In the genomic region with DNA sequence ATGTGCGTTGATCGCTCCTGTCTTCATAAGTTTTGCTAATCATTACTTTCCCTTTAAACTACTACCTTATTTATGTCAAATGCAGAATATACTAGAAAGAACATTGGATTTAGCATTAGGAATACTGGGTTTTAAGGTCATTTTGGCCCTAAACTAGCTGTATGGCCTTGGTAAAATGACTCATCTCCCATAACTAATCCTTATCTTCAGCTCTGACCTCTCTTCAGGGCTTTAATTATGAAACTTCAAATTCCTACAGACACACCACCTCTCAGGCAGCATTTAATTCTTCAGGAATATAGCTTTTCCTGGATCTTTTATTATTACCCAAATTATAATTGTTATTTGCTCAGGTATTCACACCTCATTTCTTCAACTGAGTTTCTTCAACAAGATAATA, we compare ENCODE assay signal across 25 cellular contexts.
A peak's percentile ranks its signal among the peaks of the same experiment; 100 is the strongest.
DNase-seq lines count a peak whose midpoint lies in the region; ATAC-seq and TF ChIP-seq lines count a peak whose summit lies in the region.
"Had no signal": no experiment of that assay in that cellular context is flagged by ENCODE, and none has a peak within 500 bp of the region (broad histone marks: within the 10 kb centered on the region; RNA-seq: fewer than 3 reads in every experiment).

No MANE protein-coding gene starts in this region.

- H3K4me3 Mint-ChIP-seq in chondrocyte (ENCODE audit: unreplicated experiment) (no peak overlapping the region), osteocyte (ENCODE audit: unreplicated experiment) (no peak overlapping the region), endodermal cell (no peak overlapping the region)
- H3K4me3 Mint-ChIP-seq: B cell; CD8-positive, alpha-beta T cell had no signal

- H3K27me3 Mint-ChIP-seq in chondrocyte (ENCODE audit: low read depth): no peaks in the 10 kb centered on the region
- H3K27me3 Mint-ChIP-seq in osteocyte (ENCODE audit: unreplicated experiment): no peaks in the 10 kb centered on the region
- H3K27me3 Mint-ChIP-seq in endodermal cell (ENCODE audit: insufficient read depth): no peaks in the 10 kb centered on the region

- ATAC-seq in GM21515 (IDR thresholded peaks at IDR 0.05; ENCODE audit: unreplicated experiment) (no peak), gastroesophageal sphincter (no peak)
- ATAC-seq: A549; CD8-positive, alpha-beta T cell; HCT116; SK-N-SH treated with all-trans-retinoic acid at 6 μM for 48 hours had no signal

- H3K36me3 ChIP-seq in adrenal gland (replicated peaks in 1 of 2) (peaks cover 0 to 6% of the 10 kb centered on the region in 2 donors), endodermal cell (ENCODE audit: control insufficient read depth, insufficient read depth, low read length) (no peaks in the 10 kb centered on the region), gastroesophageal sphincter (peaks cover 0 to 64% of the 10 kb centered on the region in 2 donors)

- peaks cover 7% of the 10 kb centered on the region for H3K9me3 Mint-ChIP-seq in chondrocyte (ENCODE audit: low read depth)
- H3K9me3 Mint-ChIP-seq in osteocyte (ENCODE audit: unreplicated experiment): peaks cover 11% of the 10 kb centered on the region
- peaks cover 24% of the 10 kb centered on the region for H3K9me3 Mint-ChIP-seq in endodermal cell

- no peak overlapping the region for H3K9ac ChIP-seq in endodermal cell (ENCODE audit: extremely low read depth, low read length, poor library complexity, severe bottlenecking)

- H3K27ac Mint-ChIP-seq in chondrocyte (ENCODE audit: unreplicated experiment) (peak overlapping the region; percentile 60), osteocyte (ENCODE audit: unreplicated experiment) (peak overlapping the region; percentile 58), endodermal cell (no peak overlapping the region)
- H3K27ac Mint-ChIP-seq: B cell; CD8-positive, alpha-beta T cell had no signal

- peak; percentile 25 for DNase-seq in EL
- no peak for DNase-seq in adrenal gland
- no peak for DNase-seq in chondrocyte (ENCODE audit: low spot score)
- DNase-seq in osteocyte (ENCODE audit: extremely low spot score, unreplicated experiment): no peak
- no peak for DNase-seq in endodermal cell
- DNase-seq in SKM-1 treated with dmso at 0.1 percent for 144 hours (lab: John Stamatoyannopoulos, UW; ENCODE audit: unreplicated experiment): no peak
- DNase-seq: Caco-2; CD8-positive, alpha-beta T cell; GF-D8; KBM-7; NCI-H1048; NCI-H1417; NCI-H1694; NCI-H2081 treated with DMSO at 0.1 percent for 48 hours; NCI-H446; NCI-H524 treated with DMSO at 0.1 percent for 48 hours; NCI-H774; SJCRH30 had no signal

- intact Hi-C loops in adrenal gland (cut with DNase I): no loop called here

- H3K4me1 Mint-ChIP-seq in chondrocyte (ENCODE audit: low read depth) (peaks cover 37% of the 10 kb centered on the region), osteocyte (ENCODE audit: unreplicated experiment) (peaks cover 36% of the 10 kb centered on the region), endodermal cell (no peaks in the 10 kb centered on the region)
- H3K4me1 Mint-ChIP-seq: B cell had no signal

- no peak for TF ChIP-seq CTCF in adrenal gland (IDR thresholded peaks at IDR 0.05)
- no peak for TF ChIP-seq CTCF in chondrocyte (IDR thresholded peaks at IDR 0.05)
- no peak for TF ChIP-seq CTCF in osteocyte (IDR thresholded peaks at IDR 0.05)
- TF ChIP-seq CTCF in endodermal cell (conservative IDR thresholded peaks at IDR 0.05): no peak
- TF ChIP-seq CTCF in gastroesophageal sphincter (IDR thresholded peaks at IDR 0.05): no peak

- H3K36me3 Mint-ChIP-seq in chondrocyte (ENCODE audit: low read depth): peaks cover 37% of the 10 kb centered on the region
- peaks cover 61% of the 10 kb centered on the region for H3K36me3 Mint-ChIP-seq in osteocyte (ENCODE audit: unreplicated experiment)
- peaks cover 14% of the 10 kb centered on the region for H3K36me3 Mint-ChIP-seq in endodermal cell (ENCODE audit: low read depth)
- H3K36me3 Mint-ChIP-seq: CD8-positive, alpha-beta T cell had no signal

- TF ChIP-seq EP300 in gastroesophageal sphincter (IDR thresholded peaks at IDR 0.05): no peak

- TF ChIP-seq POLR2A in adrenal gland (IDR thresholded peaks at IDR 0.05) (no peak), gastroesophageal sphincter (IDR thresholded peaks at IDR 0.05) (no peak)

- H3K4me1 ChIP-seq in adrenal gland (replicated peaks in 1 of 2) (peaks cover 25 to 41% of the 10 kb centered on the region in 2 donors), endodermal cell (ENCODE audit: control insufficient read depth, insufficient read depth, low read length) (no peaks in the 10 kb centered on the region), gastroesophageal sphincter (peaks cover 4 to 40% (median 8%) of the 10 kb centered on the region in 3 donors)
- H3K4me1 ChIP-seq: A549 had no signal

- H3K9me3 ChIP-seq in adrenal gland (replicated peaks in 1 of 3) (no peaks in the 10 kb centered on the region), endodermal cell (ENCODE audit: control insufficient read depth, low read length) (peaks cover 14% of the 10 kb centered on the region), gastroesophageal sphincter (peaks cover 0 to 10% (median 0%) of the 10 kb centered on the region in 3 donors)

- H3K4me3 ChIP-seq in adrenal gland (no peak overlapping the region), endodermal cell (ENCODE audit: low read length) (no peak overlapping the region), gastroesophageal sphincter (no peak overlapping the region)
- H3K4me3 ChIP-seq: A549, SJCRH30 had no signal

- H3K27ac ChIP-seq in adrenal gland (peak overlapping the region in 3 of 5 donors; percentile 59 to 64 (median 62)), endodermal cell (ENCODE audit: low read depth, low read length) (no peak overlapping the region), gastroesophageal sphincter (no peak overlapping the region)
- H3K27ac ChIP-seq: A549, C4-2B, SJCRH30 had no signal

- H3K27me3 ChIP-seq in adrenal gland: no peaks in the 10 kb centered on the region
- no peaks in the 10 kb centered on the region for H3K27me3 ChIP-seq in endodermal cell (ENCODE audit: control insufficient read depth, insufficient read depth, low read length, poor library complexity, severe bottlenecking)
- no peaks in the 10 kb centered on the region for H3K27me3 ChIP-seq in gastroesophageal sphincter
- H3K27me3 ChIP-seq: SJCRH30 had no signal

- 64 to 84% (median 73%) methylated on average over 2 of the region's 2 CpGs for WGBS in adrenal gland, 4 donors
- 90 to 100% methylated on average over 2 of the region's 2 CpGs for WGBS in endodermal cell (ENCODE audit: insufficient coverage in 1 of 2, insufficient read length in 1 of 2), 2 experiments
- 100% methylated on average over 2 of the region's 2 CpGs for WGBS in gastroesophageal sphincter (ENCODE audit: low coverage in 1 of 2), 2 donors

Comparison
In these comparisons a context has a peak if more than half of its experiments do, and no peak if none do; other contexts are left out.
1. H3K27ac ChIP-seq: peak in adrenal gland (3 of 5); none in endodermal cell (single experiment) and gastroesophageal sphincter (0 of 4).